Comparison of ENCODE assay signal across 25 cellular contexts in genomic region chr2:109373791-109374547, GRCh38.
DNase-seq lines count a peak whose midpoint lies in the region; ATAC-seq and TF ChIP-seq lines count a peak whose summit lies in the region.
"Had no signal": no experiment of that assay in that cellular context is flagged by ENCODE, and none has a peak within 500 bp of the region (broad histone marks: within the 10 kb centered on the region; RNA-seq: fewer than 3 reads in every experiment).

No MANE protein-coding gene starts in this region.

- 100% methylated on average over 4 of the region's 10 CpGs; no CpG with 5 or more reads in 1 of the 2 experiments for WGBS in IMR-90 (ENCODE audit: extremely low coverage in 2 of 2, insufficient read length in 1 of 2), 2 experiments

- H2BK5ac ChIP-seq in IMR-90 (ENCODE audit: low read depth, low read length, poor library complexity, severe bottlenecking) = no peak overlapping the region

- peaks cover 13% of the 10 kb centered on the region for H3K27me3 Mint-ChIP-seq in endothelial cell (ENCODE audit: unreplicated experiment)
- H3K27me3 Mint-ChIP-seq: brain had no signal

- BruUV-seq in IMR-90 (replicated peaks; lab: Mats Ljungman, UMichigan) = no TSS peak

- peak overlapping the region; percentile 9 for H2AFZ ChIP-seq in IMR-90 (replicated peaks; ENCODE audit: low read length, poor library complexity)
- H2AFZ ChIP-seq: GM23338 had no signal

- peak overlapping the region; percentile 35 for H3K27ac ChIP-seq in BLaER1
- H3K27ac ChIP-seq in IMR-90 (ENCODE audit: insufficient read depth, low read length) = no peak overlapping the region
- H3K27ac ChIP-seq: esophagus muscularis mucosa, psoas muscle, SJSA1 had no signal

- no peak overlapping the region for H3K27ac Mint-ChIP-seq in endothelial cell (ENCODE audit: unreplicated experiment)
- H3K27ac Mint-ChIP-seq: activated naive CD4-positive, alpha-beta T cell treated with anti-CD3 and anti-CD28 coated beads for 36 hours; activated T-cell treated with anti-CD3 and anti-CD28 coated beads, Interleukin-2, amount 50 U/mL, for 72 hours; GM23338 had no signal

- no peak overlapping the region for H2BK20ac ChIP-seq in IMR-90 (ENCODE audit: low read depth, low read length)

- H2BK15ac ChIP-seq in IMR-90 (ENCODE audit: low read depth, low read length) = no peak overlapping the region

- H3K4me3 Mint-ChIP-seq in endothelial cell (ENCODE audit: unreplicated experiment) = no peak overlapping the region
- H3K4me3 Mint-ChIP-seq: activated naive CD4-positive, alpha-beta T cell treated with anti-CD3 and anti-CD28 coated beads for 36 hours; activated T-cell treated with anti-CD3 and anti-CD28 coated beads, Interleukin-2, amount 50 U/mL, for 72 hours; brain; GM23338; neural crest cell had no signal

- peaks cover 45% of the 10 kb centered on the region for H3K9me1 ChIP-seq in IMR-90 (ENCODE audit: insufficient read depth, low read length)

- no peak overlapping the region for H4K91ac ChIP-seq in IMR-90 (ENCODE audit: insufficient read depth, low read depth, low read length)

- no peak overlapping the region for H2AK5ac ChIP-seq in IMR-90 (ENCODE audit: low read depth, low read length)

- H3K4ac ChIP-seq in IMR-90 (ENCODE audit: low read depth, low read length) = no peak overlapping the region

- no peaks in the 10 kb centered on the region for H3K9me3 Mint-ChIP-seq in endothelial cell (ENCODE audit: unreplicated experiment)
- H3K9me3 Mint-ChIP-seq: activated naive CD4-positive, alpha-beta T cell treated with anti-CD3 and anti-CD28 coated beads for 36 hours; activated T-cell treated with anti-CD3 and anti-CD28 coated beads, Interleukin-2, amount 50 U/mL, for 72 hours; brain; GM23338; neural crest cell had no signal

- H3K4me1 ChIP-seq in BLaER1 (peaks cover 18% of the 10 kb centered on the region), IMR-90 (ENCODE audit: control insufficient read depth, insufficient read depth, low read length) (peaks cover 10% of the 10 kb centered on the region)

- TF ChIP-seq POLR2A in IMR-90 (IDR thresholded peaks at IDR 0.05; ENCODE audit: low read depth, low read length) = no peak

- DNase-seq in IMR-90 (no peak), endothelial cell (ENCODE audit: low spot score) (peak; percentile 2), sciatic nerve (ENCODE audit: low spot score) (peak; percentile 28), NCI-H446 (lab: John Stamatoyannopoulos, UW) (no peak), dedifferentiated amniotic fluid mesenchymal stem cell (ENCODE audit: extremely low spot score) (no peak)
- DNase-seq: activated naive CD4-positive, alpha-beta T cell treated with anti-CD3 and anti-CD28 coated beads for 36 hours; activated T-cell treated with anti-CD3 and anti-CD28 coated beads, Interleukin-2, amount 50 U/mL, for 72 hours; DMS153; effector memory CD4-positive, alpha-beta T cell; foreskin melanocyte; left cardiac atrium; NCI-H1092; NCI-H1930; NCI-H526 treated with DMSO at 0.1 percent for 48 hours; psoas muscle; stimulated activated naive CD4-positive, alpha-beta T cell treated with Interleukin-2 at 50 U/mL for 16 hours; T-helper 1 cell had no signal

- H3K9me3 ChIP-seq in BLaER1 = no peaks in the 10 kb centered on the region
- H3K9me3 ChIP-seq in IMR-90 (ENCODE audit: control insufficient read depth, insufficient read depth, low read length) = no peaks in the 10 kb centered on the region
- H3K9me3 ChIP-seq: esophagus muscularis mucosa, psoas muscle, SJSA1 had no signal

- H3K4me3 ChIP-seq in BLaER1 = no peak overlapping the region
- H3K4me3 ChIP-seq in IMR-90 (ENCODE audit: insufficient read depth, low read depth, low read length) = no peak overlapping the region
- H3K4me3 ChIP-seq: esophagus muscularis mucosa, GM23338, psoas muscle, SJSA1 had no signal

- no peak overlapping the region for H2AK9ac ChIP-seq in IMR-90 (replicated peaks; ENCODE audit: low read depth, low read length, poor library complexity)

- peak overlapping the region; percentile 48 for H3K4me2 ChIP-seq in BLaER1
- H3K4me2 ChIP-seq in IMR-90 (ENCODE audit: low read depth, low read length) = no peak overlapping the region
- H3K4me2 ChIP-seq: GM23338 had no signal

- H4K20me1 ChIP-seq in BLaER1 = peaks cover 14% of the 10 kb centered on the region; the same call in 1 of the 2 replicates
- peaks cover 58% of the 10 kb centered on the region for H4K20me1 ChIP-seq in IMR-90 (ENCODE audit: insufficient read depth, low read length)

- peaks cover 42% of the 10 kb centered on the region for H3K36me3 ChIP-seq in BLaER1
- H3K36me3 ChIP-seq in IMR-90 (ENCODE audit: control insufficient read depth, insufficient read depth, low read length) = peaks cover 31% of the 10 kb centered on the region

- dilution Hi-C loops in IMR-90 (cut with HindIII; ENCODE audit: low sequenced_read_pairs, unreplicated experiment) = no loop called here

- peaks cover 15% of the 10 kb centered on the region for H3K4me1 Mint-ChIP-seq in endothelial cell (ENCODE audit: unreplicated experiment)
- H3K4me1 Mint-ChIP-seq: GM23338 had no signal

- H3K27me3 ChIP-seq in BLaER1 (no peaks in the 10 kb centered on the region), IMR-90 (ENCODE audit: control insufficient read depth, insufficient read depth, low read length) (no peaks in the 10 kb centered on the region)
- H3K27me3 ChIP-seq: esophagus muscularis mucosa, SJSA1 had no signal

- no peak for TF ChIP-seq CTCF in IMR-90 (conservative IDR thresholded peaks at IDR 0.05; ENCODE audit: low read depth, low read length)
- no peak for TF ChIP-seq CTCF in endothelial cell (IDR thresholded peaks at IDR 0.05; ENCODE audit: unreplicated experiment)

- H3K36me3 Mint-ChIP-seq in endothelial cell (ENCODE audit: low read depth, unreplicated experiment) = peaks cover 14% of the 10 kb centered on the region

- no peak overlapping the region for H2BK120ac ChIP-seq in IMR-90 (ENCODE audit: low read depth, low read length)

- H4K8ac ChIP-seq in IMR-90 (ENCODE audit: low read depth in 2 of 2, low read length in 2 of 2) = no peak overlapping the region

- CTCF ChIA-PET in IMR-90 (lab: Yijun Ruan, JAX) = no interaction called here

- no peak overlapping the region for H3K56ac ChIP-seq in IMR-90 (ENCODE audit: extremely low read depth, insufficient read depth, low read length)

- peaks cover 17 to 93% of the 10 kb centered on the region in 2 experiments for H3K79me1 ChIP-seq in IMR-90 (ENCODE audit: low read depth in 1 of 2, low read length in 2 of 2)

- H4K5ac ChIP-seq in IMR-90 (ENCODE audit: low read depth, low read length) = no peak overlapping the region

- H3K23ac ChIP-seq in IMR-90 (ENCODE audit: low read depth, low read length) = no peak overlapping the region

- in situ Hi-C loops in IMR-90 (cut with MboI; ENCODE audit: low sequenced_read_pairs) = no loop called here

- no peak for TF ChIP-seq RAD21 in IMR-90 (IDR thresholded peaks at IDR 0.05; ENCODE audit: low read length)

- POLR2A ChIA-PET in IMR-90 (lab: Charles Lee; ENCODE audit: unreplicated experiment) = no interaction called here

- intact Hi-C loops in IMR-90 (cut with micrococcal nuclease) = no loop called here
- intact Hi-C loops in sciatic nerve (cut with DNase I) = no loop called here

- H3K9ac ChIP-seq in BLaER1 (peak overlapping the region; percentile 23; the same call in 1 of the 2 replicates), IMR-90 (ENCODE audit: low read depth, low read length) (no peak overlapping the region)

- no peak overlapping the region for H3K14ac ChIP-seq in IMR-90 (replicated peaks; ENCODE audit: low read depth, low read length)

- H3K18ac ChIP-seq in IMR-90 (ENCODE audit: low read depth, low read length) = no peak overlapping the region

- no peak for ATAC-seq in IMR-90 (ENCODE audit: low read depth)
- no peak for ATAC-seq in sciatic nerve
- no peak for ATAC-seq in HG02610 (IDR thresholded peaks at IDR 0.05; ENCODE audit: unreplicated experiment)
- ATAC-seq: activated T-cell treated with anti-CD3 and anti-CD28 coated beads, Interleukin-2, amount 50 U/mL, for 72 hours; GM23338; left cardiac atrium; Panc1 had no signal

TF ChIP-seq in IMR-90, 13 proteins besides CTCF, POLR2A, EP300 and RAD21:
- TF ChIP-seq SMC3 (IDR thresholded peaks at IDR 0.05; ENCODE audit: low read depth, low read length) (no peak), USF2 (IDR thresholded peaks at IDR 0.05; ENCODE audit: low read depth, low read length) (no peak), MXI1 (IDR thresholded peaks at IDR 0.05; ENCODE audit: borderline replicate concordance, low read depth, low read length) (no peak), RCOR1 (IDR thresholded peaks at IDR 0.05; ENCODE audit: insufficient replicate concordance, low read length) (no peak), ELK1 (IDR thresholded peaks at IDR 0.05; ENCODE audit: borderline replicate concordance, low read depth, low read length) (no peak), BHLHE40 (IDR thresholded peaks at IDR 0.05; ENCODE audit: low read depth, low read length) (no peak), CHD1 (IDR thresholded peaks at IDR 0.05; ENCODE audit: low read depth, low read length) (no peak), RFX5 (IDR thresholded peaks at IDR 0.05; ENCODE audit: low read depth, low read length) (no peak), FOS (IDR thresholded peaks at IDR 0.05; ENCODE audit: low read depth, low read length) (no peak), MAZ (IDR thresholded peaks at IDR 0.05; ENCODE audit: borderline replicate concordance, low read depth, low read length) (no peak), NFE2L2 (IDR thresholded peaks at IDR 0.05; ENCODE audit: low read depth, low read length) (no peak), MAFK (IDR thresholded peaks at IDR 0.05; ENCODE audit: low read depth, low read length) (no peak), CEBPB (IDR thresholded peaks at IDR 0.05; ENCODE audit: low read depth, low read length) (no peak)

Comparison
In these comparisons a context has a peak if more than half of its experiments do, and no peak if none do; other contexts are left out.
1. DNase-seq: peak in endothelial cell (single experiment) and sciatic nerve (single experiment); none in IMR-90 (single experiment), NCI-H446 (0 of 2) and dedifferentiated amniotic fluid mesenchymal stem cell (single experiment).